28 cellular contexts compared by ENCODE assay signal in genomic region chr16:11480634-11481033, GRCh38.
"Had no signal": no experiment of that assay in that cellular context is flagged by ENCODE, and none has a peak within 500 bp of the region (broad histone marks: within the 10 kb centered on the region; RNA-seq: fewer than 3 reads in every experiment).

No MANE protein-coding gene starts in this region.

- H3K27ac ChIP-seq: colonic mucosa, epithelial cell of prostate, esophagus squamous epithelium, gastrocnemius medialis, heart right ventricle, left lung, lower lobe of right lung had no signal

- H3K4me3 Mint-ChIP-seq: dendritic cell treated with granulocyte-macrophage colony-stimulating factor and Interleukin-4, amounts not matched to agents 40 ng/mL and 50 ng/mL, for 4 days; effector memory CD8-positive, alpha-beta T cell; endodermal cell; mesothelial cell of epicardium; naive B cell had no signal

- H3K36me3 Mint-ChIP-seq: mesothelial cell of epicardium had no signal

- H3K27ac Mint-ChIP-seq: dendritic cell treated with granulocyte-macrophage colony-stimulating factor and Interleukin-4, amounts not matched to agents 40 ng/mL and 50 ng/mL, for 4 days; effector memory CD8-positive, alpha-beta T cell; endodermal cell; mesothelial cell of epicardium had no signal

- ATAC-seq: effector memory CD8-positive, alpha-beta T cell; esophagus mucosa; gastrocnemius medialis; heart right ventricle; left cardiac atrium; left lung; left ventricle myocardium superior; lower lobe of right lung; mucosa of descending colon had no signal

- H3K27me3 Mint-ChIP-seq: effector memory CD8-positive, alpha-beta T cell; naive B cell had no signal

- H3K27me3 ChIP-seq: colonic mucosa, esophagus squamous epithelium, gastrocnemius medialis, heart right ventricle, left lung had no signal

- DNase-seq: colonic mucosa; cortex of kidney; effector CD8-positive, alpha-beta T cell; effector memory CD8-positive, alpha-beta T cell; endodermal cell; erythroblast; esophagus squamous epithelium; foreskin fibroblast; foreskin melanocyte; gastrocnemius medialis; glutamatergic neuron; head of caudate nucleus; heart right ventricle; hippocampal formation; left cardiac atrium; left lung; left ventricle myocardium superior; lower lobe of right lung; mesenchymal stem cell; mucosa of descending colon; naive B cell had no signal

- H3K36me3 ChIP-seq: colonic mucosa, esophagus squamous epithelium, lower lobe of right lung had no signal

- H3K4me3 ChIP-seq: colonic mucosa, esophagus squamous epithelium, gastrocnemius medialis, heart right ventricle, left lung, lower lobe of right lung, mucosa of descending colon had no signal

- H3K9me3 ChIP-seq: colonic mucosa, gastrocnemius medialis, lower lobe of right lung had no signal

- H3K4me1 Mint-ChIP-seq: endodermal cell, mesothelial cell of epicardium, naive B cell had no signal

- FAIRE-seq: endometrium, islet of Langerhans, keratinocyte had no signal

- H3K4me1 ChIP-seq: colonic mucosa, esophagus squamous epithelium, gastrocnemius medialis, left lung, lower lobe of right lung had no signal
